In the genomic region with DNA sequence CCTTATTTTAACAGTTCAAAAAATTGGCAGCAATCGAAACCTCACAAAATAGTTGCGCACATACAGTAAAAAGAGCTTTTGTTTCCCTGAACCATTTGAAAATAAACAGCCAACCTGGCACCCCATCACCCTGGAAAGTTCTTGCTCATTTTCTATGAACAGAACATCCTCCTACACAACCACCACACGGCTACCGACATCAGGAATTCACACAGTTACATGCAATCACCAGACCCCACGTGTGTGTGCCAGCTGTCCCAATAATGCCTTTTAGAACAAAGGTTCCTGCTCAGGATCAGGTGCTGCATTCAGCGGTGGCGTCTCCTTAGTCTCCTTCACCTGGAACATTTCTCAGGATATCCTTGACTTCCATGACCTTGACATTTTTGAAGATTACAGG, we compare ENCODE assay signal across 28 cellular contexts.
A peak's percentile ranks its signal among the peaks of the same experiment; 100 is the strongest.
DNase-seq lines count a peak whose midpoint lies in the region; ATAC-seq and TF ChIP-seq lines count a peak whose summit lies in the region.
"Had no signal": no experiment of that assay in that cellular context is flagged by ENCODE, and none has a peak within 500 bp of the region (broad histone marks: within the 10 kb centered on the region; RNA-seq: fewer than 3 reads in every experiment).

No MANE protein-coding gene starts in this region.

- no peaks in the 10 kb centered on the region for H3K79me2 ChIP-seq in hepatocyte

- DNase-seq in NCI-H146 (lab: John Stamatoyannopoulos, UW) (peak; percentile 17), NCI-H146 treated with DMSO at 0.1 percent for 48 hours (lab: John Stamatoyannopoulos, UW; ENCODE audit: unreplicated experiment) (no peak), D341Med (ENCODE audit: low spot score) (peak; percentile 5), lung (ENCODE audit: low spot score) (peak; percentile 13), NCI-H1048 (lab: John Stamatoyannopoulos, UW) (no peak), hepatocyte (ENCODE audit: low spot score) (no peak)
- no peak for DNase-seq in activated T-cell treated with anti-CD3 and anti-CD28 coated beads, Interleukin-2, amount 50 U/mL, for 72 hours
- no peak for DNase-seq in activated T-cell treated with anti-CD3 and anti-CD28 coated beads, Interleukin-2, amount 50 U/mL, for 24 hours
- DNase-seq: ACHN; BE2C; Calu3; DMS153; DND-41; HCEC 1CT; Kasumi-1; NCI-H1105; NCI-H1436 treated with DMSO at 0.1 percent for 48 hours; NCI-H2029; NCI-H446; NCI-H524 treated with DMSO at 0.1 percent for 48 hours; NCI-H774; NK-92 treated with Interleukin-12 subunit alpha and Interleukin-12 subunit beta, amount 100 ng/mL, for 24 hours; PC-9; RPMI8226; SHP77 treated with DMSO at 0.1 percent for 48 hours had no signal

- WGBS in lung, 2 donors: 93 to 97% methylated on average over 7 of the region's 7 CpGs
- WGBS in hepatocyte (ENCODE audit: low lambda C conversion rate, missing lambda C conversion rate): 92% methylated on average over 7 of the region's 7 CpGs

- TF ChIP-seq CTCF in lung (IDR thresholded peaks at IDR 0.05; ENCODE audit: control extremely low read depth, extremely low read depth): no peak
- TF ChIP-seq CTCF in hepatocyte (IDR thresholded peaks at IDR 0.05; ENCODE audit: poor library complexity): no peak

- no peak overlapping the region for H3K4me3 Mint-ChIP-seq in activated T-cell treated with anti-CD3 and anti-CD28 coated beads, Interleukin-2, amount 50 U/mL, for 72 hours
- no peak overlapping the region for H3K4me3 Mint-ChIP-seq in activated T-cell treated with anti-CD3 and anti-CD28 coated beads, Interleukin-2, amount 50 U/mL, for 24 hours
- H3K4me3 Mint-ChIP-seq: CD14-positive monocyte had no signal

- H3K4me1 ChIP-seq in lung (ENCODE audit: control insufficient read depth in 2 of 2, insufficient read depth in 2 of 2, low read length in 2 of 2) (no peaks in the 10 kb centered on the region), hepatocyte (ENCODE audit: insufficient read depth) (no peaks in the 10 kb centered on the region)
- H3K4me1 ChIP-seq: BE2C had no signal

- H2AFZ ChIP-seq in hepatocyte: no peak overlapping the region
- H2AFZ ChIP-seq: PC-9 had no signal

- H3K4me3 ChIP-seq in lung: no peak overlapping the region
- no peak overlapping the region for H3K4me3 ChIP-seq in hepatocyte
- H3K4me3 ChIP-seq: K562, PC-9 had no signal

- no peak overlapping the region for H3K27ac ChIP-seq in lung (ENCODE audit: low read depth in 1 of 2, low read length in 1 of 2)
- no peak overlapping the region for H3K27ac ChIP-seq in hepatocyte
- H3K27ac ChIP-seq: 22Rv1, PC-9 had no signal

- H3K4me1 Mint-ChIP-seq in activated T-cell treated with anti-CD3 and anti-CD28 coated beads, Interleukin-2, amount 50 U/mL, for 72 hours (ENCODE audit: low read depth): peaks cover 17% of the 10 kb centered on the region
- H3K4me1 Mint-ChIP-seq in activated T-cell treated with anti-CD3 and anti-CD28 coated beads, Interleukin-2, amount 50 U/mL, for 24 hours (ENCODE audit: low read depth): peaks cover 11% of the 10 kb centered on the region
- H3K4me1 Mint-ChIP-seq: CD14-positive monocyte had no signal

- H3K9me3 ChIP-seq in lung (ENCODE audit: control insufficient read depth in 2 of 2, insufficient read depth in 1 of 2, low read length in 1 of 2): no peaks in the 10 kb centered on the region
- H3K9me3 ChIP-seq in hepatocyte (ENCODE audit: low read depth): no peaks in the 10 kb centered on the region
- H3K9me3 ChIP-seq: BE2C had no signal

- peak overlapping the region; percentile 65 for H3K27ac Mint-ChIP-seq in activated T-cell treated with anti-CD3 and anti-CD28 coated beads, Interleukin-2, amount 50 U/mL, for 72 hours
- H3K27ac Mint-ChIP-seq in activated T-cell treated with anti-CD3 and anti-CD28 coated beads, Interleukin-2, amount 50 U/mL, for 24 hours: no peak overlapping the region
- H3K27ac Mint-ChIP-seq: CD14-positive monocyte had no signal

- H3K36me3 ChIP-seq in lung (ENCODE audit: control insufficient read depth in 2 of 2, insufficient read depth in 2 of 2, low read length in 2 of 2) (no peaks in the 10 kb centered on the region), hepatocyte (replicated peaks; ENCODE audit: insufficient read depth, low read depth) (no peaks in the 10 kb centered on the region)
- H3K36me3 ChIP-seq: BE2C had no signal

- H3K9me3 Mint-ChIP-seq in activated T-cell treated with anti-CD3 and anti-CD28 coated beads, Interleukin-2, amount 50 U/mL, for 72 hours: peaks cover 0 to 7% of the 10 kb centered on the region in 2 donors
- H3K9me3 Mint-ChIP-seq in activated T-cell treated with anti-CD3 and anti-CD28 coated beads, Interleukin-2, amount 50 U/mL, for 24 hours: no peaks in the 10 kb centered on the region

- no peaks in the 10 kb centered on the region for H4K20me1 ChIP-seq in hepatocyte (ENCODE audit: insufficient read depth, poor library complexity, severe bottlenecking)

- H3K9me2 ChIP-seq in hepatocyte (replicated peaks; ENCODE audit: insufficient read depth): no peaks in the 10 kb centered on the region

- peaks cover 14% of the 10 kb centered on the region for H3K27me3 Mint-ChIP-seq in activated T-cell treated with anti-CD3 and anti-CD28 coated beads, Interleukin-2, amount 50 U/mL, for 72 hours (ENCODE audit: low read depth)
- H3K27me3 Mint-ChIP-seq in activated T-cell treated with anti-CD3 and anti-CD28 coated beads, Interleukin-2, amount 50 U/mL, for 24 hours: peaks cover 17% of the 10 kb centered on the region

- ATAC-seq in activated T-cell treated with anti-CD3 and anti-CD28 coated beads, Interleukin-2, amount 50 U/mL, for 72 hours (replicated peaks in 1 of 2): no peak
- no peak for ATAC-seq in lung (ENCODE audit: insufficient read depth, low FRiP score)
- ATAC-seq: K562 had no signal

- H3K36me3 Mint-ChIP-seq in activated T-cell treated with anti-CD3 and anti-CD28 coated beads, Interleukin-2, amount 50 U/mL, for 72 hours (ENCODE audit: insufficient read depth in 2 of 2): no peaks in the 10 kb centered on the region
- no peaks in the 10 kb centered on the region for H3K36me3 Mint-ChIP-seq in activated T-cell treated with anti-CD3 and anti-CD28 coated beads, Interleukin-2, amount 50 U/mL, for 24 hours (ENCODE audit: low read depth)
- H3K36me3 Mint-ChIP-seq: CD14-positive monocyte had no signal

- H3K4me2 ChIP-seq in hepatocyte: no peak overlapping the region
- H3K4me2 ChIP-seq: PC-9 had no signal

- H3K27me3 ChIP-seq in lung (ENCODE audit: control insufficient read depth, insufficient read depth) (no peaks in the 10 kb centered on the region), hepatocyte (no peaks in the 10 kb centered on the region)

Comparison
In these comparisons a context has a peak if more than half of its experiments do, and no peak if none do; other contexts are left out.
1. DNase-seq: peak in NCI-H146 (single experiment), D341Med (single experiment) and lung (single experiment); none in NCI-H146 treated with DMSO at 0.1 percent for 48 hours (single experiment), activated T-cell treated with anti-CD3 and anti-CD28 coated beads, Interleukin-2, amount 50 U/mL, for 72 hours (0 of 2), activated T-cell treated with anti-CD3 and anti-CD28 coated beads, Interleukin-2, amount 50 U/mL, for 24 hours (single experiment), NCI-H1048 (single experiment) and hepatocyte (single experiment).